Comparison of ENCODE assay signal across 16 cellular contexts in the genomic region with DNA sequence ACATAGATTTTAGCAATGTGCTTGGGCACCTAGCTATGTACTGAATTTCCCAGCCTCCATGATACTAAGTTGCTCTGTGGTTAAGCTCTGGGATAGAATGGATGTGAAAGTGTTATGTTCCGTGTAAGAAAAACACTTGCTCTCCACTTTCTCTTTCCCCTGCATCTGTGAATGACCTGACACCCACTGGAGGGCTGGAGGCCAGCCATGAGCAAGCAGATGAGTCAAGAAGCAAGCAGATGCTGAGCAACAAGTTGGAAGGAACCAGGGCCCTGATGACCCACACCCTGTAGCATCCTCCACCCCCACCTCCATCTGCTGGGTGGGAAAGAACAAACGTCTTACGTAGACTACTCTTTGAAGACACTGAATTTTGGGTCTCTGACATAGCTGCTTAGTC.
"Had no signal": no experiment of that assay in that cellular context is flagged by ENCODE, and none has a peak within 500 bp of the region (broad histone marks: within the 10 kb centered on the region; RNA-seq: fewer than 3 reads in every experiment).

No MANE protein-coding gene starts in this region.

- ATAC-seq: activated T-helper 17 cell treated with anti-CD3 and anti-CD28 coated beads, Interleukin-2, amount 50 U/mL, for 72 hours; gastrocnemius medialis; heart right ventricle; right lobe of liver; WTC11 had no signal

- DNase-seq: activated CD4-positive, alpha-beta T cell treated with anti-CD3 and anti-CD28 coated beads for 48 hours; activated naive CD4-positive, alpha-beta T cell treated with anti-CD3 and anti-CD28 coated beads for 36 hours; adrenal gland; gastrocnemius medialis; heart right ventricle; kidney; mesendoderm; nephron progenitor cell; stimulated activated CD4-positive, alpha-beta T cell treated with anti-CD3 and anti-CD28 coated beads, Interleukin-12 subunit alpha, Interleukin-12 subunit beta, amount 100 ng/mL, for 4 hours; stimulated activated naive CD4-positive, alpha-beta T cell; T-helper 1 cell; upper lobe of left lung had no signal

- H3K36me3 ChIP-seq: adrenal gland, prostate gland, right lobe of liver had no signal

- H3K27ac ChIP-seq: adrenal gland, gastrocnemius medialis, heart right ventricle, prostate gland, right lobe of liver, upper lobe of left lung had no signal

- H3K27me3 ChIP-seq: adrenal gland, gastrocnemius medialis, heart right ventricle, right lobe of liver, upper lobe of left lung had no signal

- H3K4me1 ChIP-seq: adrenal gland, gastrocnemius medialis, prostate gland, right lobe of liver, upper lobe of left lung had no signal

- H3K4me3 ChIP-seq: adrenal gland, gastrocnemius medialis, heart right ventricle, prostate gland, right lobe of liver, upper lobe of left lung had no signal

- H3K9me3 ChIP-seq: adrenal gland, gastrocnemius medialis, prostate gland, right lobe of liver had no signal
